In genomic region chr20:18466574-18466893, GRCh38 we compare ENCODE assay signal across 1 cellular context.
A peak's percentile ranks its signal among the peaks of the same experiment; 100 is the strongest.
TF ChIP-seq lines count a peak whose summit lies in the region.

No MANE protein-coding gene starts in this region.

TF ChIP-seq in GM12878, 131 proteins besides CTCF, POLR2A, EP300 and RAD21:
- TF ChIP-seq NBN (IDR thresholded peaks at IDR 0.05) (0 out of 2 replicates have a peak, but pooled peaks have one; percentile 22), E2F4 (IDR thresholded peaks at IDR 0.05; ENCODE audit: low read depth, low read length) (no peak), GABPA (IDR thresholded peaks at IDR 0.05; ENCODE audit: low read depth) (peak; percentile 77)
